ENCODE assay signal across 25 cellular contexts in the genomic region with DNA sequence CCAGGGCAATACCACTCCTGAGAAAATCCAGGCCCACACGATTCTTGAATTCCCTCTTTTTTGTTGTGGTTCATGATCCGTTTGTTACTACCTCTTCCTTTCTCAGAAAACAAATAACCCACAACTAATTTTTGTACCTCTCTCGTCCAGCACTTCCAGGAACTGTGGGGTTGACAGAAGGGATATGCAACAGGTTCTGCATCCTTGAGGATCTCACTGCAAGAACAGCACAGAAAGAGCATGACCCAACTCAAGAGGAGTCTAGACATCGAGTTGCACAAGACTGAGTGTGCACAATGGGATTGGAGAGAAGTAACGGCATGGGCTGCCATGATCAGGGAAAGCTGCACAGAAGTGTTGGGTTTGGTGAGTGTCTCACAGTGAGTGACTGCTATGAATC.
DNase-seq lines count a peak whose midpoint lies in the region; ATAC-seq, FAIRE-seq and TF ChIP-seq lines count a peak whose summit lies in the region.
"Had no signal": no experiment of that assay in that cellular context is flagged by ENCODE, and none has a peak within 500 bp of the region (broad histone marks: within the 10 kb centered on the region; RNA-seq: fewer than 3 reads in every experiment).

No MANE protein-coding gene starts in this region.

- no peak for TF ChIP-seq EP300 in HepG2 (IDR thresholded peaks at IDR 0.05; ENCODE audit: low read depth in 2 of 2, low read length in 2 of 2)
- no peak for TF ChIP-seq EP300 in HepG2 (CRISPR knock-in tag; IDR thresholded peaks at IDR 0.05; ENCODE audit: borderline replicate concordance)

- H3K36me3 ChIP-seq in HepG2 (replicated peaks in 1 of 2; ENCODE audit: control insufficient read depth in 1 of 2, insufficient read depth in 2 of 2, low read length in 2 of 2) (no peaks in the 10 kb centered on the region), right lobe of liver (no peaks in the 10 kb centered on the region), neural progenitor cell (no peaks in the 10 kb centered on the region), left lung (no peaks in the 10 kb centered on the region)
- H3K36me3 ChIP-seq: BE2C; BLaER1 treated with 17β-estradiol and CSF1 and Interleukin-3, amounts not matched to agents 10 nM and 100 nM had no signal

- H4K20me1 ChIP-seq in HepG2 (ENCODE audit: insufficient read depth, low read length) (no peaks in the 10 kb centered on the region), neural progenitor cell (ENCODE audit: low read depth) (no peaks in the 10 kb centered on the region)
- H4K20me1 ChIP-seq: BLaER1 treated with 17β-estradiol and CSF1 and Interleukin-3, amounts not matched to agents 10 nM and 100 nM had no signal

- H3K4me2 ChIP-seq in HepG2 (ENCODE audit: low read depth, low read length) (no peak overlapping the region), neural progenitor cell (no peak overlapping the region)
- H3K4me2 ChIP-seq: BLaER1 treated with 17β-estradiol and CSF1 and Interleukin-3, amounts not matched to agents 10 nM and 100 nM had no signal

- intact Hi-C loops in HepG2 (cut with micrococcal nuclease; ENCODE audit: unreplicated experiment): no loop called here
- intact Hi-C loops in right lobe of liver (cut with DNase I): no loop called here
- intact Hi-C loops in left lung (cut with DNase I): no loop called here

- no TSS peak for BruUV-seq in HepG2 (replicated peaks; lab: Mats Ljungman, UMichigan)

- H3K4me3 Mint-ChIP-seq in central memory CD8-positive, alpha-beta T cell: no peak overlapping the region
- peak overlapping the region; percentile 1 for H3K4me3 Mint-ChIP-seq in neural progenitor cell
- H3K4me3 Mint-ChIP-seq: CD14-positive monocyte; CD4-positive, alpha-beta T cell; CD8-positive, alpha-beta memory T cell had no signal

- H2AFZ ChIP-seq in HepG2 (ENCODE audit: low read length): no peak overlapping the region
- H2AFZ ChIP-seq in neural progenitor cell (replicated peaks): no peak overlapping the region
- H2AFZ ChIP-seq: GM23248 had no signal

- FAIRE-seq in HepG2 (lab: Jason Lieb, UNC): no peak
- FAIRE-seq: A204.1, D721Med, G401.6, GM12892, GM19239, H1 had no signal

- H3K27me3 Mint-ChIP-seq in central memory CD8-positive, alpha-beta T cell: no peaks in the 10 kb centered on the region
- H3K27me3 Mint-ChIP-seq in neural progenitor cell (ENCODE audit: insufficient read depth, low read depth): peaks cover 12% of the 10 kb centered on the region
- H3K27me3 Mint-ChIP-seq: CD4-positive, alpha-beta T cell; CD8-positive, alpha-beta memory T cell had no signal

- TF ChIP-seq CTCF in HepG2 (CRISPR knock-in tag; IDR thresholded peaks at IDR 0.05): no peak
- no peak for TF ChIP-seq CTCF in right lobe of liver (IDR thresholded peaks at IDR 0.05)
- TF ChIP-seq CTCF in neural progenitor cell (IDR thresholded peaks at IDR 0.05): no peak
- TF ChIP-seq CTCF in left lung (IDR thresholded peaks at IDR 0.05): no peak

- H3K27me3 ChIP-seq in HepG2 (ENCODE audit: control insufficient read depth in 1 of 2, insufficient read depth in 2 of 2, low read length in 2 of 2) (no peaks in the 10 kb centered on the region), right lobe of liver (no peaks in the 10 kb centered on the region), neural progenitor cell (no peaks in the 10 kb centered on the region), left lung (no peaks in the 10 kb centered on the region)
- H3K27me3 ChIP-seq: BE2C; BLaER1 treated with 17β-estradiol and CSF1 and Interleukin-3, amounts not matched to agents 10 nM and 100 nM had no signal

- CTCF ChIA-PET in HepG2 (lab: Yijun Ruan, JAX; ENCODE audit: low intra/inter-chr PET ratio, low total read pairs): no interaction called here

- H3K4me1 ChIP-seq in HepG2 (ENCODE audit: insufficient read depth, low read length): peaks cover 43% of the 10 kb centered on the region
- H3K4me1 ChIP-seq in right lobe of liver: peaks cover 0 to 24% (median 3%) of the 10 kb centered on the region in 4 donors
- H3K4me1 ChIP-seq in neural progenitor cell: peaks cover 37% of the 10 kb centered on the region
- H3K4me1 ChIP-seq in left lung: no peaks in the 10 kb centered on the region

- ATAC-seq in HepG2: no peak
- no peak for ATAC-seq in right lobe of liver
- ATAC-seq in central memory CD8-positive, alpha-beta T cell (replicated peaks; ENCODE audit: extremely low read depth, poor library complexity, severe bottlenecking): peak; percentile 19
- no peak for ATAC-seq in left lung
- ATAC-seq in HG03095 (IDR thresholded peaks at IDR 0.05; ENCODE audit: unreplicated experiment): no peak
- no peak for ATAC-seq in HG03354 (IDR thresholded peaks at IDR 0.05; ENCODE audit: poor library complexity, severe bottlenecking, unreplicated experiment)

- no peak overlapping the region for H3K4me3 ChIP-seq in HepG2 (replicated peaks in 1 of 3; ENCODE audit: insufficient read depth in 1 of 3, low read depth in 2 of 3, low read length in 3 of 3)
- no peak overlapping the region for H3K4me3 ChIP-seq in right lobe of liver
- no peak overlapping the region for H3K4me3 ChIP-seq in neural progenitor cell
- H3K4me3 ChIP-seq in left lung: no peak overlapping the region
- H3K4me3 ChIP-seq: BLaER1 treated with 17β-estradiol and CSF1 and Interleukin-3, amounts not matched to agents 10 nM and 100 nM; GM23248 had no signal

- TF ChIP-seq RAD21 in HepG2 (CRISPR knock-in tag; IDR thresholded peaks at IDR 0.05): no peak

- peaks cover 6% of the 10 kb centered on the region for H3K9me3 Mint-ChIP-seq in central memory CD8-positive, alpha-beta T cell
- peaks cover 12% of the 10 kb centered on the region for H3K9me3 Mint-ChIP-seq in neural progenitor cell
- H3K9me3 Mint-ChIP-seq: CD4-positive, alpha-beta T cell; CD8-positive, alpha-beta memory T cell had no signal

- no peak overlapping the region for H3K27ac Mint-ChIP-seq in central memory CD8-positive, alpha-beta T cell (ENCODE audit: low read depth)
- H3K27ac Mint-ChIP-seq in neural progenitor cell: no peak overlapping the region
- H3K27ac Mint-ChIP-seq: CD4-positive, alpha-beta T cell; CD8-positive, alpha-beta memory T cell had no signal

- TF ChIP-seq POLR2A in HepG2 (IDR thresholded peaks at IDR 0.05; ENCODE audit: insufficient read depth in 1 of 2, low read depth in 2 of 2, low read length in 2 of 2) (no peak), right lobe of liver (IDR thresholded peaks at IDR 0.05) (no peak)

- DNase-seq in HepG2 (ENCODE audit: low spot score) (no peak), right lobe of liver (no peak), neural progenitor cell (ENCODE audit: low spot score) (no peak), left lung (no peak)
- DNase-seq in central memory CD8-positive, alpha-beta T cell (ENCODE audit: low spot score in 2 of 2): no peak
- DNase-seq: AML-193; BE2C; CD4-positive, alpha-beta T cell; CD8-positive, alpha-beta memory T cell; DMS 273 treated with DMSO at 0.1 percent for 48 hours; DMS79 treated with DMSO at 0.1 percent for 48 hours; GM23248; H7; HCEC 1CT had no signal

- in situ Hi-C loops in HepG2 (cut with HindIII; ENCODE audit: extremely low pct_ligation_motif_present, low pct_unique_long_range_greater_than_20kb): no loop called here

- peaks cover 5% of the 10 kb centered on the region for H3F3A ChIP-seq in neural progenitor cell (ENCODE audit: low read depth)

- POLR2A ChIA-PET in HepG2 (lab: Yijun Ruan, JAX): interaction anchor here (0.5 to 1.5 kb wide), 2 partner anchors 8 to 10 kb away, joined by 3 to 5 read pairs; no protein-coding TSS in a partner anchor

- no peaks in the 10 kb centered on the region for H3K36me3 Mint-ChIP-seq in central memory CD8-positive, alpha-beta T cell (ENCODE audit: insufficient read depth)
- peaks cover 6% of the 10 kb centered on the region for H3K36me3 Mint-ChIP-seq in neural progenitor cell
- H3K36me3 Mint-ChIP-seq: CD14-positive monocyte; CD8-positive, alpha-beta memory T cell had no signal

- H3K9me3 ChIP-seq in HepG2 (ENCODE audit: low read length) (no peaks in the 10 kb centered on the region), right lobe of liver (no peaks in the 10 kb centered on the region), neural progenitor cell (ENCODE audit: low read depth) (no peaks in the 10 kb centered on the region), left lung (no peaks in the 10 kb centered on the region)
- H3K9me3 ChIP-seq: BE2C; BLaER1 treated with 17β-estradiol and CSF1 and Interleukin-3, amounts not matched to agents 10 nM and 100 nM had no signal

- no peaks in the 10 kb centered on the region for H3K4me1 Mint-ChIP-seq in central memory CD8-positive, alpha-beta T cell
- H3K4me1 Mint-ChIP-seq in neural progenitor cell: peaks cover 16% of the 10 kb centered on the region
- H3K4me1 Mint-ChIP-seq: CD8-positive, alpha-beta memory T cell had no signal

- 46% methylated on average over 5 of the region's 5 CpGs for WGBS in HepG2 (ENCODE audit: low lambda C conversion rate)
- 75% methylated on average over 5 of the region's 5 CpGs for WGBS in right lobe of liver (ENCODE audit: insufficient coverage, low coverage, low lambda C conversion rate, missing lambda C conversion rate)

- no peak overlapping the region for H3K27ac ChIP-seq in HepG2 (ENCODE audit: extremely low read length, insufficient read depth, low read length)
- H3K27ac ChIP-seq in right lobe of liver: no peak overlapping the region
- no peak overlapping the region for H3K27ac ChIP-seq in neural progenitor cell
- no peak overlapping the region for H3K27ac ChIP-seq in left lung
- H3K27ac ChIP-seq: 22Rv1; BLaER1 treated with 17β-estradiol and CSF1 and Interleukin-3, amounts not matched to agents 10 nM and 100 nM; GM23248 had no signal

- H3K79me2 ChIP-seq in HepG2 (ENCODE audit: insufficient read depth, low read length) (no peaks in the 10 kb centered on the region), neural progenitor cell (ENCODE audit: low read depth) (no peaks in the 10 kb centered on the region)

- H3K9ac ChIP-seq in HepG2 (ENCODE audit: insufficient read depth, low read depth, low read length): no peak overlapping the region
- no peak overlapping the region for H3K9ac ChIP-seq in neural progenitor cell
- H3K9ac ChIP-seq: BLaER1 treated with 17β-estradiol and CSF1 and Interleukin-3, amounts not matched to agents 10 nM and 100 nM; GM23248 had no signal

TF ChIP-seq in HepG2, 621 proteins besides CTCF, POLR2A, EP300 and RAD21 (continues in another document):
- TF ChIP-seq, protein P1, sequence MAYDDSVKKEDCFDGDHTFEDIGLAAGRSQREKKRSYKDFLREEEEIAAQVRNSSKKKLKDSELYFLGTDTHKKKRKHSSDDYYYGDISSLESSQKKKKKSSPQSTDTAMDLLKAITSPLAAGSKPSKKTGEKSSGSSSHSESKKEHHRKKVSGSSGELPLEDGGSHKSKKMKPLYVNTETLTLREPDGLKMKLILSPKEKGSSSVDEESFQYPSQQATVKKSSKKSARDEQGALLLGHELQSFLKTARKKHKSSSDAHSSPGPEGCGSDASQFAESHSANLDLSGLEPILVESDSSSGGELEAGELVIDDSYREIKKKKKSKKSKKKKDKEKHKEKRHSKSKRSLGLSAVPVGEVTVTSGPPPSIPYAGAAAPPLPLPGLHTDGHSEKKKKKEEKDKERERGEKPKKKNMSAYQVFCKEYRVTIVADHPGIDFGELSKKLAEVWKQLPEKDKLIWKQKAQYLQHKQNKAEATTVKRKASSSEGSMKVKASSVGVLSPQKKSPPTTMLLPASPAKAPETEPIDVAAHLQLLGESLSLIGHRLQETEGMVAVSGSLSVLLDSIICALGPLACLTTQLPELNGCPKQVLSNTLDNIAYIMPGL (CRISPR knock-in tag; IDR thresholded peaks at IDR 0.05; ENCODE audit: borderline replicate concordance in 1 of 2, low read depth in 1 of 2): 0 out of 4 replicates have a peak, but pooled peaks of 1 of the 2 experiments have one; percentile 35
